In genomic region chr17:65064452-65065019, GRCh38 we compare ENCODE assay signal across 1 cellular context.
TF ChIP-seq lines count a peak whose summit lies in the region.

No MANE protein-coding gene starts in this region.

TF ChIP-seq in K562, 482 proteins besides CTCF, POLR2A, EP300 and RAD21 (continued from another document and continues in another):
- no peak for TF ChIP-seq CHD7 (IDR thresholded peaks at IDR 0.05; ENCODE audit: low read depth, low read length)
- TF ChIP-seq FOXK1 (CRISPR knock-in tag; IDR thresholded peaks at IDR 0.05; ENCODE audit: borderline replicate concordance), result no peak
- no peak for TF ChIP-seq HNRNPLL (IDR thresholded peaks at IDR 0.05; ENCODE audit: low read depth, low read length, poor library complexity, severe bottlenecking)
- TF ChIP-seq ZFP1 (CRISPR knock-in tag; IDR thresholded peaks at IDR 0.05), result no peak
- TF ChIP-seq ZNF57 (CRISPR knock-in tag; IDR thresholded peaks at IDR 0.05), result no peak
- TF ChIP-seq SIN3A (IDR thresholded peaks at IDR 0.05; ENCODE audit: borderline replicate concordance in 2 of 2, control insufficient read depth in 1 of 2, low read depth in 2 of 2, low read length in 2 of 2), result no peak
- no peak for TF ChIP-seq KLF1 (tag; IDR thresholded peaks at IDR 0.05)
- no peak for TF ChIP-seq NFIC (IDR thresholded peaks at IDR 0.05)
- peak; percentile 56 for TF ChIP-seq MAX (CRISPR knock-in tag; IDR thresholded peaks at IDR 0.05)
- no peak for TF ChIP-seq ARID2 (IDR thresholded peaks at IDR 0.05)
- TF ChIP-seq CBFB (CRISPR knock-in tag; IDR thresholded peaks at IDR 0.05), result no peak
- TF ChIP-seq, protein P1, sequence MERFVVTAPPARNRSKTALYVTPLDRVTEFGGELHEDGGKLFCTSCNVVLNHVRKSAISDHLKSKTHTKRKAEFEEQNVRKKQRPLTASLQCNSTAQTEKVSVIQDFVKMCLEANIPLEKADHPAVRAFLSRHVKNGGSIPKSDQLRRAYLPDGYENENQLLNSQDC (CRISPR knock-in tag; IDR thresholded peaks at IDR 0.05), result 0 out of 2 replicates have a peak, but pooled peaks have one; percentile 27
- TF ChIP-seq CREBBP (IDR thresholded peaks at IDR 0.05; ENCODE audit: low read depth, low read length), result no peak
- TF ChIP-seq WHSC1 (IDR thresholded peaks at IDR 0.05; ENCODE audit: low read length), result no peak
- no peak for TF ChIP-seq ZZZ3 (IDR thresholded peaks at IDR 0.05)
- TF ChIP-seq ESRRB (CRISPR knock-in tag; IDR thresholded peaks at IDR 0.05; ENCODE audit: borderline replicate concordance), result no peak
- TF ChIP-seq DMBX1 (CRISPR knock-in tag; IDR thresholded peaks at IDR 0.05; ENCODE audit: borderline replicate concordance), result no peak
- TF ChIP-seq CBX8 (IDR thresholded peaks at IDR 0.05; ENCODE audit: borderline replicate concordance, extremely low read depth, low read depth, low read length, poor library complexity, severe bottlenecking), result no peak
- TF ChIP-seq, protein P2, sequence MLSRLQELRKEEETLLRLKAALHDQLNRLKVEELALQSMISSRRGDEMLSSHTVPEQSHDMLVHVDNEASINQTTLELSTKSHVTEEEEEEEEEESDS (CRISPR knock-in tag; IDR thresholded peaks at IDR 0.05), result no peak
- no peak for TF ChIP-seq FOXA1 (IDR thresholded peaks at IDR 0.05; ENCODE audit: borderline replicate concordance)
- TF ChIP-seq ZNF740 (CRISPR knock-in tag; IDR thresholded peaks at IDR 0.05), result no peak
- no peak for TF ChIP-seq ZNF740 (tag; IDR thresholded peaks at IDR 0.05)
- TF ChIP-seq NCOA4 (IDR thresholded peaks at IDR 0.05; ENCODE audit: partially characterized antibody), result no peak
- TF ChIP-seq SP1 (CRISPR knock-in tag; IDR thresholded peaks at IDR 0.05), result no peak
- no peak for TF ChIP-seq ZNF263 (CRISPR knock-in tag; IDR thresholded peaks at IDR 0.05; ENCODE audit: borderline replicate concordance)
- no peak for TF ChIP-seq RHOXF2B (CRISPR knock-in tag; conservative IDR thresholded peaks at IDR 0.05)
- TF ChIP-seq RB1 (IDR thresholded peaks at IDR 0.05; ENCODE audit: low read depth), result no peak
- TF ChIP-seq ZNF316 (IDR thresholded peaks at IDR 0.05), result peak; percentile 97
- TF ChIP-seq, protein P3, sequence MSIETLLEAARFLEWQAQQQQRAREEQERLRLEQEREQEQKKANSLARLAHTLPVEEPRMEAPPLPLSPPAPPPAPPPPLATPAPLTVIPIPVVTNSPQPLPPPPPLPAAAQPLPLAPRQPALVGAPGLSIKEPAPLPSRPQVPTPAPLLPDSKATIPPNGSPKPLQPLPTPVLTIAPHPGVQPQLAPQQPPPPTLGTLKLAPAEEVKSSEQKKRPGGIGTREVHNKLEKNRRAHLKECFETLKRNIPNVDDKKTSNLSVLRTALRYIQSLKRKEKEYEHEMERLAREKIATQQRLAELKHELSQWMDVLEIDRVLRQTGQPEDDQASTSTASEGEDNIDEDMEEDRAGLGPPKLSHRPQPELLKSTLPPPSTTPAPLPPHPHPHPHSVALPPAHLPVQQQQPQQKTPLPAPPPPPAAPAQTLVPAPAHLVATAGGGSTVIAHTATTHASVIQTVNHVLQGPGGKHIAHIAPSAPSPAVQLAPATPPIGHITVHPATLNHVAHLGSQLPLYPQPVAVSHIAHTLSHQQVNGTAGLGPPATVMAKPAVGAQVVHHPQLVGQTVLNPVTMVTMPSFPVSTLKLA (conservative IDR thresholded peaks at IDR 0.05), result peak; percentile 70 to 82
- no peak for TF ChIP-seq BHLHE40 (IDR thresholded peaks at IDR 0.05; ENCODE audit: low read length)
- TF ChIP-seq TRIM28 (IDR thresholded peaks at IDR 0.05), result no peak
- TF ChIP-seq, protein P4, sequence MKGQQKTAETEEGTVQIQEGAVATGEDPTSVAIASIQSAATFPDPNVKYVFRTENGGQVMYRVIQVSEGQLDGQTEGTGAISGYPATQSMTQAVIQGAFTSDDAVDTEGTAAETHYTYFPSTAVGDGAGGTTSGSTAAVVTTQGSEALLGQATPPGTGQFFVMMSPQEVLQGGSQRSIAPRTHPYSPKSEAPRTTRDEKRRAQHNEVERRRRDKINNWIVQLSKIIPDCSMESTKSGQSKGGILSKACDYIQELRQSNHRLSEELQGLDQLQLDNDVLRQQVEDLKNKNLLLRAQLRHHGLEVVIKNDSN (CRISPR knock-in tag; IDR thresholded peaks at IDR 0.05), result no peak
- no peak for TF ChIP-seq ZNF551 (CRISPR knock-in tag; IDR thresholded peaks at IDR 0.05)
- no peak for TF ChIP-seq LCOR (CRISPR knock-in tag; IDR thresholded peaks at IDR 0.05)
- 0 out of 2 replicates have a peak, but pooled peaks have one; percentile 24 for TF ChIP-seq CREB3 (tag; conservative IDR thresholded peaks at IDR 0.05; ENCODE audit: low read depth)
- no peak for TF ChIP-seq XRCC5 (IDR thresholded peaks at IDR 0.05; ENCODE audit: low read depth, low read length)
- TF ChIP-seq, protein P5, sequence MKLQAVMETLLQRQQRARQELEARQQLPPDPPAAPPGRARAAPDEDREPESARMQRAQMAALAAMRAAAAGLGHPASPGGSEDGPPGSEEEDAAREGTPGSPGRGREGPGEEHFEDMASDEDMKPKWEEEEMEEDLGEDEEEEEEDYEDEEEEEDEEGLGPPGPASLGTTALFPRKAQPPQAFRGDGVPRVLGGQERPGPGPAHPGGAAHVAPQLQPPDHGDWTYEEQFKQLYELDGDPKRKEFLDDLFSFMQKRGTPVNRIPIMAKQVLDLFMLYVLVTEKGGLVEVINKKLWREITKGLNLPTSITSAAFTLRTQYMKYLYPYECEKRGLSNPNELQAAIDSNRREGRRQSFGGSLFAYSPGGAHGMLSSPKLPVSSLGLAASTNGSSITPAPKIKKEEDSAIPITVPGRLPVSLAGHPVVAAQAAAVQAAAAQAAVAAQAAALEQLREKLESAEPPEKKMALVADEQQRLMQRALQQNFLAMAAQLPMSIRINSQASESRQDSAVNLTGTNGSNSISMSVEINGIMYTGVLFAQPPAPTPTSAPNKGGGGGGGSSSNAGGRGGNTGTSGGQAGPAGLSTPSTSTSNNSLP (IDR thresholded peaks at IDR 0.05; ENCODE audit: borderline replicate concordance, low read depth, low read length), result no peak
- TF ChIP-seq NFE2 (IDR thresholded peaks at IDR 0.05; ENCODE audit: low read depth), result peak; percentile 86
- peak; percentile 97 for TF ChIP-seq ZNF592 (IDR thresholded peaks at IDR 0.05)
- no peak for TF ChIP-seq ZNF444 (CRISPR knock-in tag; IDR thresholded peaks at IDR 0.05)
- no peak for TF ChIP-seq JUN (IDR thresholded peaks at IDR 0.05; ENCODE audit: borderline replicate concordance, low read depth, low read length)
- TF ChIP-seq JUN (CRISPR knock-in tag; IDR thresholded peaks at IDR 0.05; ENCODE audit: borderline replicate concordance), result no peak
- no peak for TF ChIP-seq ZNF184 (CRISPR knock-in tag; IDR thresholded peaks at IDR 0.05)
